ENCODE assay signal across 16 cellular contexts in genomic region chr1:204206121-204206520, GRCh38. TPM values are rescaled to one million over a fixed set of nuclear protein-coding genes. Genes with fewer than 3 reads are reported as not detected.
DNase-seq lines count a peak whose midpoint lies in the region; ATAC-seq and TF ChIP-seq lines count a peak whose summit lies in the region.
"Had no signal": no experiment of that assay in that cellular context is flagged by ENCODE, and none has a peak within 500 bp of the region (broad histone marks: within the 10 kb centered on the region; RNA-seq: fewer than 3 reads in every experiment).

No MANE protein-coding gene starts in this region.

- H3K79me2 ChIP-seq in MM.1S (ENCODE audit: low read length), result no peaks in the 10 kb centered on the region
- H3K79me2 ChIP-seq in neural cell (replicated peaks; ENCODE audit: insufficient read depth, low read length), result no peaks in the 10 kb centered on the region

- H3K4me2 ChIP-seq in MM.1S (ENCODE audit: low read depth, low read length) (no peak overlapping the region), neural cell (ENCODE audit: low read length) (no peak overlapping the region)

- H3K27me3 ChIP-seq in BE2C, result peaks cover 27% of the 10 kb centered on the region
- H3K27me3 ChIP-seq in MM.1S (replicated peaks; ENCODE audit: insufficient read depth, low read length), result peaks cover 6% of the 10 kb centered on the region; the same call in 1 of the 2 replicates
- H3K27me3 ChIP-seq in neural cell (ENCODE audit: insufficient read depth, low read depth, low read length), result peaks cover 5% of the 10 kb centered on the region

- H3K36me3 ChIP-seq in BE2C (no peaks in the 10 kb centered on the region), MM.1S (replicated peaks; ENCODE audit: insufficient read depth, low read length) (no peaks in the 10 kb centered on the region), neural cell (ENCODE audit: insufficient read depth, low read length) (no peaks in the 10 kb centered on the region)
- H3K36me3 ChIP-seq: adrenal gland, WERI-Rb-1 had no signal

- H3K9ac ChIP-seq in MM.1S (ENCODE audit: low read length), result no peak overlapping the region
- no peak overlapping the region for H3K9ac ChIP-seq in neural cell (ENCODE audit: low read length)

- H2AFZ ChIP-seq in MM.1S (ENCODE audit: low read length) (no peak overlapping the region), neural cell (ENCODE audit: low read depth, low read length) (no peak overlapping the region)

- ATAC-seq in GM21529 (IDR thresholded peaks at IDR 0.05; ENCODE audit: unreplicated experiment), result no peak
- ATAC-seq: esophagus mucosa had no signal

- H3K4me1 ChIP-seq in BE2C (no peaks in the 10 kb centered on the region), MM.1S (ENCODE audit: low read length) (no peaks in the 10 kb centered on the region)
- H3K4me1 ChIP-seq: adrenal gland had no signal

- no peaks in the 10 kb centered on the region for H4K20me1 ChIP-seq in MM.1S (ENCODE audit: insufficient read depth, low read length)
- no peaks in the 10 kb centered on the region for H4K20me1 ChIP-seq in neural cell (ENCODE audit: insufficient read depth)

- TF ChIP-seq CTCF in BE2C (IDR thresholded peaks at IDR 0.05; ENCODE audit: low read depth, low read length), result 0 out of 2 replicates have a peak, but pooled peaks have one; percentile 4
- TF ChIP-seq CTCF in MM.1S (IDR thresholded peaks at IDR 0.05; ENCODE audit: low read length), result peak; percentile 8; the same call in 1 of the 2 replicates
- TF ChIP-seq CTCF in neural cell (IDR thresholded peaks at IDR 0.05; ENCODE audit: poor library complexity, severe bottlenecking), result peak; percentile 12

- H3K9me3 ChIP-seq in BE2C (no peaks in the 10 kb centered on the region), MM.1S (replicated peaks; ENCODE audit: insufficient read depth, low read length) (no peaks in the 10 kb centered on the region), neural cell (ENCODE audit: low read length) (no peaks in the 10 kb centered on the region)
- H3K9me3 ChIP-seq: adrenal gland had no signal

- no peak overlapping the region for H3K4me3 ChIP-seq in BE2C (ENCODE audit: low read depth, low read length)
- H3K4me3 ChIP-seq in MM.1S (ENCODE audit: low read length), result no peak overlapping the region
- no peak overlapping the region for H3K4me3 ChIP-seq in neural cell (ENCODE audit: low read length)
- H3K4me3 ChIP-seq: adrenal gland had no signal

- H3K9me2 ChIP-seq in MM.1S (replicated peaks; ENCODE audit: insufficient read depth, low read length) (no peaks in the 10 kb centered on the region), neural cell (ENCODE audit: insufficient read depth, low read length) (no peaks in the 10 kb centered on the region)

- H3K27ac ChIP-seq in MM.1S (ENCODE audit: low read length) (no peak overlapping the region), neural cell (ENCODE audit: low read length) (no peak overlapping the region)
- H3K27ac ChIP-seq: adrenal gland, WERI-Rb-1 had no signal

- TF ChIP-seq RAD21 in neural cell (conservative IDR thresholded peaks at IDR 0.05), result no peak

- DNase-seq in BE2C (no peak), MM.1S (no peak), dermis blood vessel endothelial cell (peak; percentile 59), HuH-7 (ENCODE audit: low spot score) (no peak), NCI-H1436 (lab: John Stamatoyannopoulos, UW) (no peak), GM19240 (ENCODE audit: insufficient read length, low spot score) (no peak)
- DNase-seq: adrenal gland, DND-41, naive B cell, NCI-H1694, NCI-H446 treated with DMSO at 0.1 percent for 48 hours had no signal

- no peak for TF ChIP-seq EP300 in neural cell (conservative IDR thresholded peaks at IDR 0.05; ENCODE audit: poor library complexity, severe bottlenecking)

- no peaks in the 10 kb centered on the region for H3F3A ChIP-seq in MM.1S (ENCODE audit: insufficient read depth, low read length)
- no peaks in the 10 kb centered on the region for H3F3A ChIP-seq in neural cell (ENCODE audit: insufficient read depth, low read length, poor library complexity, severe bottlenecking)

TF ChIP-seq in neural cell, 6 proteins besides CTCF, POLR2A, EP300 and RAD21:
- TF ChIP-seq MXI1 (conservative IDR thresholded peaks at IDR 0.05; ENCODE audit: poor library complexity, severe bottlenecking) (no peak), TAF1 (IDR thresholded peaks at IDR 0.05; ENCODE audit: low read depth) (no peak), REST (IDR thresholded peaks at IDR 0.05; ENCODE audit: borderline replicate concordance) (no peak), SMC3 (conservative IDR thresholded peaks at IDR 0.05; ENCODE audit: poor library complexity) (no peak), POLR2AphosphoS5 (IDR thresholded peaks at IDR 0.05) (no peak), EZH2 (IDR thresholded peaks at IDR 0.05; ENCODE audit: borderline replicate concordance, insufficient read depth, low read length, poor library complexity, severe bottlenecking) (no peak)

RNA-seq across cellular contexts. Expression of gene GOLT1A, which starts 7.7 kb away (rescaled TPM):
- not detected for polyA plus RNA-seq in BE2C (2012; ENCODE audit: insufficient read depth, insufficient read length, low read depth)
- not detected in 2 replicates for total RNA-seq in dermis blood vessel endothelial cell
- 1.1 TPM in 1 of 2 replicates, not detected in the other for polyA plus RNA-seq in neural cell
- not detected in 2 replicates for polyA minus RNA-seq in neural cell
- total RNA-seq: esophagus mucosa had no signal
- polyA plus RNA-seq: CD14-positive monocyte had no signal

RNA-seq across cellular contexts. Expression of gene KISS1, which starts 9.8 kb away (rescaled TPM):
- polyA plus RNA-seq in BE2C (2012; ENCODE audit: insufficient read depth, insufficient read length, low read depth), result not detected
- 0.14 TPM in 1 of 2 replicates, not detected in the other for total RNA-seq in dermis blood vessel endothelial cell
- not detected in 2 replicates for polyA plus RNA-seq in neural cell
- polyA minus RNA-seq in neural cell, result not detected in 2 replicates
- total RNA-seq: adrenal gland, esophagus mucosa had no signal
- polyA plus RNA-seq: CD14-positive monocyte had no signal

RNA-seq across cellular contexts. Expression of gene REN, which starts 40.0 kb away (rescaled TPM):
- not detected for polyA plus RNA-seq in BE2C (2012; ENCODE audit: insufficient read depth, insufficient read length, low read depth)
- not detected in 2 replicates for total RNA-seq in dermis blood vessel endothelial cell
- polyA plus RNA-seq in neural cell, result not detected in 2 replicates
- polyA minus RNA-seq in neural cell, result not detected in 2 replicates
- total RNA-seq: esophagus mucosa had no signal
- polyA plus RNA-seq: CD14-positive monocyte had no signal

RNA-seq across cellular contexts. Expression of gene ETNK2, which starts 54.3 kb away (rescaled TPM):
- polyA plus RNA-seq in BE2C (2012; ENCODE audit: insufficient read depth, insufficient read length, low read depth), result 0.97 TPM
- 9.9 and 10.7 TPM in 2 replicates for total RNA-seq in dermis blood vessel endothelial cell
- 26.3 and 26.7 TPM in 2 replicates for polyA plus RNA-seq in neural cell
- 28.0 and 29.3 TPM in 2 replicates for polyA minus RNA-seq in neural cell
- polyA plus RNA-seq: CD14-positive monocyte had no signal
